ENCODE assay signal across 1 cellular context in the genomic region with DNA sequence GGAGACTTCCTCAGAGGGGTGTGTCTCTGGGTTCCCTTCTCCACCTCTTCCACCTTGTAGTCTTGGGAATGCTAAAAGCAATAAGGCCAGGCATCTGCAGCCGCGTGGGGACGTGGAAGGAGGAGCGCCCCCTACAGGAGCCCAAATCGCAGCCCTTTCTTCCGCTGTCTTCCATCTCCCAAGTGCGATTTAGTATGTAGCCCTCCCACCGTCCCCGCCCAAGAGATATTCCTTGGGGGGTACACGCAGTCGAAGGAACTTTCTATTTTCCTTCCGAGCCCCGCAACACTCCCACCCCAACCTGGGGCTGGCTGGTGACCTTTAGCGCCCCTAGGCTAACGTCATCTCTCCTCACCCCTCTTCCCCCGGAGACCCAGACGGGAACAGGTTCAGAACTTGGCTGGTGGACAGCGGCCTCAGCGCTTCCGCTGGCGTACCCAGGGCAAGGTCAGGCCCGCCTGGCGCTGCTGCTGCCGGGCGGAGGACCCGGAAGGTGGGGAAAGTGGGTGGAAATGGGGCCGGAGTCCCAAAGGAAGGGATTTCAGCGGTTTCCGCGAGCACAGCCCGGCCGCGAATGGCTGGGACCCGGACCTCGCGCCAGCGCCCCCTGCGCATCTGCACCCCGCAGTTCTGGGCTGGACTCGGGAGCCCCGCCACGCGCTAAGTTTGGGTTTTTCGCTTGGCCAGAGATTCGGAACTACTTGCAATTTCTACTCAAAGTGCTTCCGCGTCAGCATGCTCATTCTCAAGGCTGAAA.
TF ChIP-seq lines count a peak whose summit lies in the region.

No MANE protein-coding gene starts in this region.

TF ChIP-seq in HepG2, 621 proteins besides CTCF, POLR2A, EP300 and RAD21 (continued from another document and continues in another):
- TF ChIP-seq, protein P1, sequence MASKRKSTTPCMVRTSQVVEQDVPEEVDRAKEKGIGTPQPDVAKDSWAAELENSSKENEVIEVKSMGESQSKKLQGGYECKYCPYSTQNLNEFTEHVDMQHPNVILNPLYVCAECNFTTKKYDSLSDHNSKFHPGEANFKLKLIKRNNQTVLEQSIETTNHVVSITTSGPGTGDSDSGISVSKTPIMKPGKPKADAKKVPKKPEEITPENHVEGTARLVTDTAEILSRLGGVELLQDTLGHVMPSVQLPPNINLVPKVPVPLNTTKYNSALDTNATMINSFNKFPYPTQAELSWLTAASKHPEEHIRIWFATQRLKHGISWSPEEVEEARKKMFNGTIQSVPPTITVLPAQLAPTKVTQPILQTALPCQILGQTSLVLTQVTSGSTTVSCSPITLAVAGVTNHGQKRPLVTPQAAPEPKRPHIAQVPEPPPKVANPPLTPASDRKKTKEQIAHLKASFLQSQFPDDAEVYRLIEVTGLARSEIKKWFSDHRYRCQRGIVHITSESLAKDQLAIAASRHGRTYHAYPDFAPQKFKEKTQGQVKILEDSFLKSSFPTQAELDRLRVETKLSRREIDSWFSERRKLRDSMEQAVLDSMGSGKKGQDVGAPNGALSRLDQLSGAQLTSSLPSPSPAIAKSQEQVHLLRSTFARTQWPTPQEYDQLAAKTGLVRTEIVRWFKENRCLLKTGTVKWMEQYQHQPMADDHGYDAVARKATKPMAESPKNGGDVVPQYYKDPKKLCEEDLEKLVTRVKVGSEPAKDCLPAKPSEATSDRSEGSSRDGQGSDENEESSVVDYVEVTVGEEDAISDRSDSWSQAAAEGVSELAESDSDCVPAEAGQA (IDR thresholded peaks at IDR 0.05; ENCODE audit: low read depth), result no peak
- TF ChIP-seq, protein P1 (CRISPR knock-in tag; IDR thresholded peaks at IDR 0.05; ENCODE audit: borderline replicate concordance), result peak; percentile 75; the same call in 1 of the 2 replicates
- TF ChIP-seq ZNF546 (CRISPR knock-in tag; conservative IDR thresholded peaks at IDR 0.05) (0 out of 2 replicates have a peak, but pooled peaks have one; percentile 45), ZNF124 (CRISPR knock-in tag; IDR thresholded peaks at IDR 0.05) (peak; percentile 73; the same call in 1 of the 2 replicates), DR1 (CRISPR knock-in tag; IDR thresholded peaks at IDR 0.05) (peak; percentile 22; the same call in 1 of the 2 replicates), JDP2 (CRISPR knock-in tag; IDR thresholded peaks at IDR 0.05; ENCODE audit: borderline replicate concordance) (peak; percentile 77; the same call in 1 of the 2 replicates), ZNF543 (CRISPR knock-in tag; IDR thresholded peaks at IDR 0.05) (0 out of 2 replicates have a peak, but pooled peaks have one; percentile 63), SAP130 (CRISPR knock-in tag; IDR thresholded peaks at IDR 0.05; ENCODE audit: low read depth) (peak; percentile 76), ZNF446 (CRISPR knock-in tag; IDR thresholded peaks at IDR 0.05) (no peak), MEIS1 (CRISPR knock-in tag; IDR thresholded peaks at IDR 0.05; ENCODE audit: borderline replicate concordance) (no peak), ZSCAN31 (CRISPR knock-in tag; IDR thresholded peaks at IDR 0.05; ENCODE audit: low read depth) (peak; percentile 70; the same call in 1 of the 2 replicates), PHF8 (CRISPR knock-in tag; IDR thresholded peaks at IDR 0.05) (peak; percentile 39), ZBTB20 (CRISPR knock-in tag; IDR thresholded peaks at IDR 0.05; ENCODE audit: borderline replicate concordance, low read depth) (peak; percentile 85; the same call in 1 of the 2 replicates), NFRKB (IDR thresholded peaks at IDR 0.05) (no peak), SOX6 (IDR thresholded peaks at IDR 0.05) (no peak), SOX6 (CRISPR knock-in tag; IDR thresholded peaks at IDR 0.05) (peak; percentile 40), SIX1 (CRISPR knock-in tag; IDR thresholded peaks at IDR 0.05; ENCODE audit: borderline replicate concordance) (0 out of 2 replicates have a peak, but pooled peaks have one; percentile 34), ZNF225 (CRISPR knock-in tag; IDR thresholded peaks at IDR 0.05) (0 out of 2 replicates have a peak, but pooled peaks have one; percentile 39), ZNF660 (CRISPR knock-in tag; IDR thresholded peaks at IDR 0.05; ENCODE audit: borderline replicate concordance, low read depth) (no peak), CCDC6 (CRISPR knock-in tag; IDR thresholded peaks at IDR 0.05) (peak; percentile 71; the same call in 1 of the 2 replicates), ZNF10 (CRISPR knock-in tag; IDR thresholded peaks at IDR 0.05; ENCODE audit: borderline replicate concordance, low read depth) (no peak), SMAD1 (CRISPR knock-in tag; IDR thresholded peaks at IDR 0.05; ENCODE audit: borderline replicate concordance, low read depth) (0 out of 2 replicates have a peak, but pooled peaks have one; percentile 22), SP4 (CRISPR knock-in tag; IDR thresholded peaks at IDR 0.05) (peak; percentile 63), ZNF564 (CRISPR knock-in tag; IDR thresholded peaks at IDR 0.05) (0 out of 2 replicates have a peak, but pooled peaks have one; percentile 36), RARA (CRISPR knock-in tag; IDR thresholded peaks at IDR 0.05) (peak; percentile 66), TBX3 (IDR thresholded peaks at IDR 0.05; ENCODE audit: borderline replicate concordance) (no peak), ZNF577 (CRISPR knock-in tag; IDR thresholded peaks at IDR 0.05; ENCODE audit: borderline replicate concordance, low read depth) (no peak), NFE2 (CRISPR knock-in tag; IDR thresholded peaks at IDR 0.05) (no peak), ZNF678 (CRISPR knock-in tag; IDR thresholded peaks at IDR 0.05) (no peak), HOXA7 (CRISPR knock-in tag; IDR thresholded peaks at IDR 0.05) (no peak), TCF7L2 (IDR thresholded peaks at IDR 0.05; ENCODE audit: low read depth, low read length) (no peak), ZNF724P (CRISPR knock-in tag; IDR thresholded peaks at IDR 0.05; ENCODE audit: borderline replicate concordance) (peak; percentile 45; the same call in 1 of the 2 replicates), ZFP82 (CRISPR knock-in tag; IDR thresholded peaks at IDR 0.05; ENCODE audit: borderline replicate concordance) (no peak), FOXC1 (CRISPR knock-in tag; IDR thresholded peaks at IDR 0.05; ENCODE audit: borderline replicate concordance) (peak; percentile 66; the same call in 1 of the 2 replicates)
- TF ChIP-seq, protein P2, sequence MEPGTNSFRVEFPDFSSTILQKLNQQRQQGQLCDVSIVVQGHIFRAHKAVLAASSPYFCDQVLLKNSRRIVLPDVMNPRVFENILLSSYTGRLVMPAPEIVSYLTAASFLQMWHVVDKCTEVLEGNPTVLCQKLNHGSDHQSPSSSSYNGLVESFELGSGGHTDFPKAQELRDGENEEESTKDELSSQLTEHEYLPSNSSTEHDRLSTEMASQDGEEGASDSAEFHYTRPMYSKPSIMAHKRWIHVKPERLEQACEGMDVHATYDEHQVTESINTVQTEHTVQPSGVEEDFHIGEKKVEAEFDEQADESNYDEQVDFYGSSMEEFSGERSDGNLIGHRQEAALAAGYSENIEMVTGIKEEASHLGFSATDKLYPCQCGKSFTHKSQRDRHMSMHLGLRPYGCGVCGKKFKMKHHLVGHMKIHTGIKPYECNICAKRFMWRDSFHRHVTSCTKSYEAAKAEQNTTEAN (CRISPR knock-in tag; conservative IDR thresholded peaks at IDR 0.05), result peak; percentile 91; the same call in 1 of the 2 replicates
- TF ChIP-seq, protein P3, sequence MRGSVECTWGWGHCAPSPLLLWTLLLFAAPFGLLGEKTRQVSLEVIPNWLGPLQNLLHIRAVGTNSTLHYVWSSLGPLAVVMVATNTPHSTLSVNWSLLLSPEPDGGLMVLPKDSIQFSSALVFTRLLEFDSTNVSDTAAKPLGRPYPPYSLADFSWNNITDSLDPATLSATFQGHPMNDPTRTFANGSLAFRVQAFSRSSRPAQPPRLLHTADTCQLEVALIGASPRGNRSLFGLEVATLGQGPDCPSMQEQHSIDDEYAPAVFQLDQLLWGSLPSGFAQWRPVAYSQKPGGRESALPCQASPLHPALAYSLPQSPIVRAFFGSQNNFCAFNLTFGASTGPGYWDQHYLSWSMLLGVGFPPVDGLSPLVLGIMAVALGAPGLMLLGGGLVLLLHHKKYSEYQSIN (CRISPR knock-in tag; IDR thresholded peaks at IDR 0.05; ENCODE audit: borderline replicate concordance), result no peak
- TF ChIP-seq, protein P4, sequence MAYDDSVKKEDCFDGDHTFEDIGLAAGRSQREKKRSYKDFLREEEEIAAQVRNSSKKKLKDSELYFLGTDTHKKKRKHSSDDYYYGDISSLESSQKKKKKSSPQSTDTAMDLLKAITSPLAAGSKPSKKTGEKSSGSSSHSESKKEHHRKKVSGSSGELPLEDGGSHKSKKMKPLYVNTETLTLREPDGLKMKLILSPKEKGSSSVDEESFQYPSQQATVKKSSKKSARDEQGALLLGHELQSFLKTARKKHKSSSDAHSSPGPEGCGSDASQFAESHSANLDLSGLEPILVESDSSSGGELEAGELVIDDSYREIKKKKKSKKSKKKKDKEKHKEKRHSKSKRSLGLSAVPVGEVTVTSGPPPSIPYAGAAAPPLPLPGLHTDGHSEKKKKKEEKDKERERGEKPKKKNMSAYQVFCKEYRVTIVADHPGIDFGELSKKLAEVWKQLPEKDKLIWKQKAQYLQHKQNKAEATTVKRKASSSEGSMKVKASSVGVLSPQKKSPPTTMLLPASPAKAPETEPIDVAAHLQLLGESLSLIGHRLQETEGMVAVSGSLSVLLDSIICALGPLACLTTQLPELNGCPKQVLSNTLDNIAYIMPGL (CRISPR knock-in tag; IDR thresholded peaks at IDR 0.05; ENCODE audit: borderline replicate concordance in 1 of 2, low read depth in 1 of 2), result 0 out of 4 replicates have a peak, but pooled peaks of 1 of the 2 experiments have one; percentile 35
- TF ChIP-seq, protein P5, sequence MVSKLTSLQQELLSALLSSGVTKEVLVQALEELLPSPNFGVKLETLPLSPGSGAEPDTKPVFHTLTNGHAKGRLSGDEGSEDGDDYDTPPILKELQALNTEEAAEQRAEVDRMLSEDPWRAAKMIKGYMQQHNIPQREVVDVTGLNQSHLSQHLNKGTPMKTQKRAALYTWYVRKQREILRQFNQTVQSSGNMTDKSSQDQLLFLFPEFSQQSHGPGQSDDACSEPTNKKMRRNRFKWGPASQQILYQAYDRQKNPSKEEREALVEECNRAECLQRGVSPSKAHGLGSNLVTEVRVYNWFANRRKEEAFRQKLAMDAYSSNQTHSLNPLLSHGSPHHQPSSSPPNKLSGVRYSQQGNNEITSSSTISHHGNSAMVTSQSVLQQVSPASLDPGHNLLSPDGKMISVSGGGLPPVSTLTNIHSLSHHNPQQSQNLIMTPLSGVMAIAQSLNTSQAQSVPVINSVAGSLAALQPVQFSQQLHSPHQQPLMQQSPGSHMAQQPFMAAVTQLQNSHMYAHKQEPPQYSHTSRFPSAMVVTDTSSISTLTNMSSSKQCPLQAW (CRISPR knock-in tag; IDR thresholded peaks at IDR 0.05), result peak; percentile 51; the same call in 1 of the 2 replicates
- TF ChIP-seq, protein P6, sequence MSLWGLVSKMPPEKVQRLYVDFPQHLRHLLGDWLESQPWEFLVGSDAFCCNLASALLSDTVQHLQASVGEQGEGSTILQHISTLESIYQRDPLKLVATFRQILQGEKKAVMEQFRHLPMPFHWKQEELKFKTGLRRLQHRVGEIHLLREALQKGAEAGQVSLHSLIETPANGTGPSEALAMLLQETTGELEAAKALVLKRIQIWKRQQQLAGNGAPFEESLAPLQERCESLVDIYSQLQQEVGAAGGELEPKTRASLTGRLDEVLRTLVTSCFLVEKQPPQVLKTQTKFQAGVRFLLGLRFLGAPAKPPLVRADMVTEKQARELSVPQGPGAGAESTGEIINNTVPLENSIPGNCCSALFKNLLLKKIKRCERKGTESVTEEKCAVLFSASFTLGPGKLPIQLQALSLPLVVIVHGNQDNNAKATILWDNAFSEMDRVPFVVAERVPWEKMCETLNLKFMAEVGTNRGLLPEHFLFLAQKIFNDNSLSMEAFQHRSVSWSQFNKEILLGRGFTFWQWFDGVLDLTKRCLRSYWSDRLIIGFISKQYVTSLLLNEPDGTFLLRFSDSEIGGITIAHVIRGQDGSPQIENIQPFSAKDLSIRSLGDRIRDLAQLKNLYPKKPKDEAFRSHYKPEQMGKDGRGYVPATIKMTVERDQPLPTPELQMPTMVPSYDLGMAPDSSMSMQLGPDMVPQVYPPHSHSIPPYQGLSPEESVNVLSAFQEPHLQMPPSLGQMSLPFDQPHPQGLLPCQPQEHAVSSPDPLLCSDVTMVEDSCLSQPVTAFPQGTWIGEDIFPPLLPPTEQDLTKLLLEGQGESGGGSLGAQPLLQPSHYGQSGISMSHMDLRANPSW (CRISPR knock-in tag; IDR thresholded peaks at IDR 0.05; ENCODE audit: borderline replicate concordance), result no peak
- TF ChIP-seq, protein P7, sequence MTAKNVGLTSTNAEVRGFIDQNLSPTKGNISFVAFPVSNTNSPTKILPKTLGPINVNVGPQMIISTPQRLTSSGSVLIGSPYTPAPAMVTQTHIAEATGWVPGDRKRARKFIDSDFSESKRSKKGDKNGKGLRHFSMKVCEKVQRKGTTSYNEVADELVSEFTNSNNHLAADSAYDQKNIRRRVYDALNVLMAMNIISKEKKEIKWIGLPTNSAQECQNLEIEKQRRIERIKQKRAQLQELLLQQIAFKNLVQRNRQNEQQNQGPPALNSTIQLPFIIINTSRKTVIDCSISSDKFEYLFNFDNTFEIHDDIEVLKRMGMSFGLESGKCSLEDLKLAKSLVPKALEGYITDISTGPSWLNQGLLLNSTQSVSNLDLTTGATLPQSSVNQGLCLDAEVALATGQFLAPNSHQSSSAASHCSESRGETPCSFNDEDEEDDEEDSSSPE (CRISPR knock-in tag; IDR thresholded peaks at IDR 0.05), result no peak
- TF ChIP-seq, protein P8, sequence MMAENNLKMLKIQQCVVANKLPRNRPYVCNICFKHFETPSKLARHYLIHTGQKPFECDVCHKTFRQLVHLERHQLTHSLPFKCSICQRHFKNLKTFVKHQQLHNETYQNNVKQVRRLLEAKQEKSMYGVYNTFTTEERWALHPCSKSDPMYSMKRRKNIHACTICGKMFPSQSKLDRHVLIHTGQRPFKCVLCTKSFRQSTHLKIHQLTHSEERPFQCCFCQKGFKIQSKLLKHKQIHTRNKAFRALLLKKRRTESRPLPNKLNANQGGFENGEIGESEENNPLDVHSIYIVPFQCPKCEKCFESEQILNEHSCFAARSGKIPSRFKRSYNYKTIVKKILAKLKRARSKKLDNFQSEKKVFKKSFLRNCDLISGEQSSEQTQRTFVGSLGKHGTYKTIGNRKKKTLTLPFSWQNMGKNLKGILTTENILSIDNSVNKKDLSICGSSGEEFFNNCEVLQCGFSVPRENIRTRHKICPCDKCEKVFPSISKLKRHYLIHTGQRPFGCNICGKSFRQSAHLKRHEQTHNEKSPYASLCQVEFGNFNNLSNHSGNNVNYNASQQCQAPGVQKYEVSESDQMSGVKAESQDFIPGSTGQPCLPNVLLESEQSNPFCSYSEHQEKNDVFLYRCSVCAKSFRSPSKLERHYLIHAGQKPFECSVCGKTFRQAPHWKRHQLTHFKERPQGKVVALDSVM (CRISPR knock-in tag; IDR thresholded peaks at IDR 0.05), result no peak
